2 cellular contexts compared by ENCODE assay signal in the genomic region with DNA sequence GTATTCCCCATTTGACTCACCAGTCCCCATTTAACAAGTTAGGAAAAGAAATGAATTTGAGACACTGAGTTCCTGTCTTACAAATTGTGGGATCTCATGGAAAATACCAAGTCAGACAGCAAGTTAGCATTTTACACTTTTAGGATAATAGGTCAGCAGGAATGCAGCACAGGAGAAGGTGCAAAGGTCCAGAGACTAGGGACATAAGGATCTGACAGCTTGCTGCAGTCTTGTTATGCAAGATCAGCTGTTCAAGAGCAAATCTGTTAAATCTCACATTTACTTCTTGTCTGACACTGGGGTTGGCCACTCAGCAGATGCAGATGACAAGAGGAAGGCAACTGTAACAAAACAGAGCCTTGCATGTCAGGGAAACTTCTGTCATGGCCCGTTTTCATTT.
TF ChIP-seq lines count a peak whose summit lies in the region.

No MANE protein-coding gene starts in this region.

TF ChIP-seq in IMR-90, 13 proteins besides CTCF, POLR2A, EP300 and RAD21 (continued from another document):
- TF ChIP-seq, protein P1, sequence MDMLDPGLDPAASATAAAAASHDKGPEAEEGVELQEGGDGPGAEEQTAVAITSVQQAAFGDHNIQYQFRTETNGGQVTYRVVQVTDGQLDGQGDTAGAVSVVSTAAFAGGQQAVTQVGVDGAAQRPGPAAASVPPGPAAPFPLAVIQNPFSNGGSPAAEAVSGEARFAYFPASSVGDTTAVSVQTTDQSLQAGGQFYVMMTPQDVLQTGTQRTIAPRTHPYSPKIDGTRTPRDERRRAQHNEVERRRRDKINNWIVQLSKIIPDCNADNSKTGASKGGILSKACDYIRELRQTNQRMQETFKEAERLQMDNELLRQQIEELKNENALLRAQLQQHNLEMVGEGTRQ (IDR thresholded peaks at IDR 0.05; ENCODE audit: low read depth, low read length), result no peak
- TF ChIP-seq MAZ (IDR thresholded peaks at IDR 0.05; ENCODE audit: borderline replicate concordance, low read depth, low read length), result no peak

TF ChIP-seq in liver, 16 proteins besides CTCF, POLR2A, EP300 and RAD21 (continued from another document):
- TF ChIP-seq, protein P2, sequence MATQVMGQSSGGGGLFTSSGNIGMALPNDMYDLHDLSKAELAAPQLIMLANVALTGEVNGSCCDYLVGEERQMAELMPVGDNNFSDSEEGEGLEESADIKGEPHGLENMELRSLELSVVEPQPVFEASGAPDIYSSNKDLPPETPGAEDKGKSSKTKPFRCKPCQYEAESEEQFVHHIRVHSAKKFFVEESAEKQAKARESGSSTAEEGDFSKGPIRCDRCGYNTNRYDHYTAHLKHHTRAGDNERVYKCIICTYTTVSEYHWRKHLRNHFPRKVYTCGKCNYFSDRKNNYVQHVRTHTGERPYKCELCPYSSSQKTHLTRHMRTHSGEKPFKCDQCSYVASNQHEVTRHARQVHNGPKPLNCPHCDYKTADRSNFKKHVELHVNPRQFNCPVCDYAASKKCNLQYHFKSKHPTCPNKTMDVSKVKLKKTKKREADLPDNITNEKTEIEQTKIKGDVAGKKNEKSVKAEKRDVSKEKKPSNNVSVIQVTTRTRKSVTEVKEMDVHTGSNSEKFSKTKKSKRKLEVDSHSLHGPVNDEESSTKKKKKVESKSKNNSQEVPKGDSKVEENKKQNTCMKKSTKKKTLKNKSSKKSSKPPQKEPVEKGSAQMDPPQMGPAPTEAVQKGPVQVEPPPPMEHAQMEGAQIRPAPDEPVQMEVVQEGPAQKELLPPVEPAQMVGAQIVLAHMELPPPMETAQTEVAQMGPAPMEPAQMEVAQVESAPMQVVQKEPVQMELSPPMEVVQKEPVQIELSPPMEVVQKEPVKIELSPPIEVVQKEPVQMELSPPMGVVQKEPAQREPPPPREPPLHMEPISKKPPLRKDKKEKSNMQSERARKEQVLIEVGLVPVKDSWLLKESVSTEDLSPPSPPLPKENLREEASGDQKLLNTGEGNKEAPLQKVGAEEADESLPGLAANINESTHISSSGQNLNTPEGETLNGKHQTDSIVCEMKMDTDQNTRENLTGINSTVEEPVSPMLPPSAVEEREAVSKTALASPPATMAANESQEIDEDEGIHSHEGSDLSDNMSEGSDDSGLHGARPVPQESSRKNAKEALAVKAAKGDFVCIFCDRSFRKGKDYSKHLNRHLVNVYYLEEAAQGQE (IDR thresholded peaks at IDR 0.05), result no peak
- peak; percentile 48 to 60 for TF ChIP-seq HNF4A (conservative IDR thresholded peaks at IDR 0.05)
